In genomic region chr20:12354725-12355124, GRCh38 we compare ENCODE assay signal across 21 cellular contexts.
"Had no signal": no experiment of that assay in that cellular context is flagged by ENCODE, and none has a peak within 500 bp of the region (broad histone marks: within the 10 kb centered on the region; RNA-seq: fewer than 3 reads in every experiment).

No MANE protein-coding gene starts in this region.

- H3K27ac Mint-ChIP-seq: activated CD4-positive, alpha-beta T cell treated with anti-CD3 and anti-CD28 coated beads, Interleukin-2, amount 10 ng/mL, durations not matched to agents 24 days and 14 days; activated CD8-positive, alpha-beta T cell treated with anti-CD3 and anti-CD28 coated beads for 36 hours; activated naive CD8-positive, alpha-beta T cell treated with anti-CD3 and anti-CD28 coated beads, Interleukin-2, amount 10 ng/mL, durations not matched to agents 7 days and 5 days; activated T-helper 2 cell treated with anti-CD3 and anti-CD28 coated beads, Interferon-gamma antibody, Interleukin-2, Interleukin-4, amounts not matched to agents 10 μg/mL and 5 μg/mL and 100 μg/mL, durations not matched to agents 14 hours and 24 hours and 36 hours; memory B cell had no signal

- H3K27me3 Mint-ChIP-seq: activated CD4-positive, alpha-beta T cell treated with anti-CD3 and anti-CD28 coated beads, Interleukin-2, amount 10 ng/mL, durations not matched to agents 24 days and 14 days; activated CD8-positive, alpha-beta T cell treated with anti-CD3 and anti-CD28 coated beads for 36 hours; activated naive CD8-positive, alpha-beta T cell treated with anti-CD3 and anti-CD28 coated beads, Interleukin-2, amount 10 ng/mL, durations not matched to agents 7 days and 5 days; memory B cell had no signal

- H3K9me3 Mint-ChIP-seq: activated CD4-positive, alpha-beta T cell treated with anti-CD3 and anti-CD28 coated beads, Interleukin-2, amount 10 ng/mL, durations not matched to agents 24 days and 14 days had no signal

- DNase-seq: activated CD4-positive, alpha-beta T cell treated with anti-CD3 and anti-CD28 coated beads, Interleukin-2, amount 10 ng/mL, durations not matched to agents 24 days and 14 days; activated CD8-positive, alpha-beta T cell treated with anti-CD3 and anti-CD28 coated beads for 36 hours; activated naive CD4-positive, alpha-beta T cell treated with Interleukin-2 at 50 U/mL for 16 hours; activated naive CD8-positive, alpha-beta T cell treated with anti-CD3 and anti-CD28 coated beads, Interleukin-2, amount 10 ng/mL, durations not matched to agents 7 days and 5 days; activated T-cell treated with anti-CD3 and anti-CD28 coated beads, Interleukin-2, amount 50 U/mL, for 1 hour; amygdala; dorsolateral prefrontal cortex; foreskin fibroblast; kidney; occipital lobe; retina; stimulated activated CD4-positive, alpha-beta T cell treated with anti-CD3 and anti-CD28 coated beads, Interleukin-2, amount 100 ng/mL, for 24 hours; stimulated activated naive CD4-positive, alpha-beta T cell treated with Interleukin-2 at 50 U/mL for 16 hours; substantia nigra; T-helper 9 cell; transverse colon; uterus had no signal

- H3K36me3 Mint-ChIP-seq: activated naive CD8-positive, alpha-beta T cell treated with anti-CD3 and anti-CD28 coated beads, Interleukin-2, amount 10 ng/mL, durations not matched to agents 7 days and 5 days; memory B cell had no signal

- ATAC-seq: activated CD8-positive, alpha-beta T cell treated with anti-CD3 and anti-CD28 coated beads for 36 hours; left lobe of liver had no signal

- H3K36me3 ChIP-seq: cardiac muscle cell, transverse colon, uterus had no signal

- H3K4me3 Mint-ChIP-seq: activated CD4-positive, alpha-beta T cell treated with anti-CD3 and anti-CD28 coated beads, Interleukin-2, amount 10 ng/mL, durations not matched to agents 24 days and 14 days; activated CD8-positive, alpha-beta T cell treated with anti-CD3 and anti-CD28 coated beads for 36 hours; activated naive CD8-positive, alpha-beta T cell treated with anti-CD3 and anti-CD28 coated beads, Interleukin-2, amount 10 ng/mL, durations not matched to agents 7 days and 5 days; memory B cell had no signal

- H3K27ac ChIP-seq: cardiac muscle cell, dorsolateral prefrontal cortex, transverse colon, uterus had no signal

- H3K4me1 ChIP-seq: transverse colon, uterus had no signal

- H3K4me1 Mint-ChIP-seq: activated CD4-positive, alpha-beta T cell treated with anti-CD3 and anti-CD28 coated beads, Interleukin-2, amount 10 ng/mL, durations not matched to agents 24 days and 14 days; activated naive CD8-positive, alpha-beta T cell treated with anti-CD3 and anti-CD28 coated beads, Interleukin-2, amount 10 ng/mL, durations not matched to agents 7 days and 5 days; memory B cell had no signal

- H3K9me3 ChIP-seq: transverse colon, uterus had no signal

- H3K27me3 ChIP-seq: cardiac muscle cell, dorsolateral prefrontal cortex, transverse colon, uterus had no signal

- H3K4me3 ChIP-seq: cardiac muscle cell, dorsolateral prefrontal cortex, transverse colon, uterus had no signal
